1 cellular context compared by ENCODE assay signal in the genomic region with DNA sequence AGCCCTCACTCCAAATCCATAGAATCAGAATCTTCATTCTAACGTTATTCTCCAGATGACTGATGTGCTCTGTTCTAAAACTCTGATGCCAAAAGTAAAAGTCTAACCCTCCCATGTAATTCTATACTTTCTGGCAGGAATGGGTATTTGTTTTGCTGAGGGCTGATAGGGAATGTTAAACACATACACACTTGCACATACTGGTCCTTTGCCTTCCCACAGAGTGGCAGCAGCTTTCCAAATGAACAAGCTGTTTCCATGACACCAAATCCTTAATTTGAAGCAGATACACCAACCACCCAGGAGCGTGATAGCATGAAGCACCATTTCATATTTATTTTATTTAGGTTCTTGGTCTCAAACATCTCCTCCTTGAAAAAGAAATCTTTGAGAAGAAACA.
TF ChIP-seq lines count a peak whose summit lies in the region.

No MANE protein-coding gene starts in this region.

TF ChIP-seq in WTC11, 78 proteins besides CTCF, POLR2A, EP300 and RAD21 (continued from another document):
- TF ChIP-seq, protein P1, sequence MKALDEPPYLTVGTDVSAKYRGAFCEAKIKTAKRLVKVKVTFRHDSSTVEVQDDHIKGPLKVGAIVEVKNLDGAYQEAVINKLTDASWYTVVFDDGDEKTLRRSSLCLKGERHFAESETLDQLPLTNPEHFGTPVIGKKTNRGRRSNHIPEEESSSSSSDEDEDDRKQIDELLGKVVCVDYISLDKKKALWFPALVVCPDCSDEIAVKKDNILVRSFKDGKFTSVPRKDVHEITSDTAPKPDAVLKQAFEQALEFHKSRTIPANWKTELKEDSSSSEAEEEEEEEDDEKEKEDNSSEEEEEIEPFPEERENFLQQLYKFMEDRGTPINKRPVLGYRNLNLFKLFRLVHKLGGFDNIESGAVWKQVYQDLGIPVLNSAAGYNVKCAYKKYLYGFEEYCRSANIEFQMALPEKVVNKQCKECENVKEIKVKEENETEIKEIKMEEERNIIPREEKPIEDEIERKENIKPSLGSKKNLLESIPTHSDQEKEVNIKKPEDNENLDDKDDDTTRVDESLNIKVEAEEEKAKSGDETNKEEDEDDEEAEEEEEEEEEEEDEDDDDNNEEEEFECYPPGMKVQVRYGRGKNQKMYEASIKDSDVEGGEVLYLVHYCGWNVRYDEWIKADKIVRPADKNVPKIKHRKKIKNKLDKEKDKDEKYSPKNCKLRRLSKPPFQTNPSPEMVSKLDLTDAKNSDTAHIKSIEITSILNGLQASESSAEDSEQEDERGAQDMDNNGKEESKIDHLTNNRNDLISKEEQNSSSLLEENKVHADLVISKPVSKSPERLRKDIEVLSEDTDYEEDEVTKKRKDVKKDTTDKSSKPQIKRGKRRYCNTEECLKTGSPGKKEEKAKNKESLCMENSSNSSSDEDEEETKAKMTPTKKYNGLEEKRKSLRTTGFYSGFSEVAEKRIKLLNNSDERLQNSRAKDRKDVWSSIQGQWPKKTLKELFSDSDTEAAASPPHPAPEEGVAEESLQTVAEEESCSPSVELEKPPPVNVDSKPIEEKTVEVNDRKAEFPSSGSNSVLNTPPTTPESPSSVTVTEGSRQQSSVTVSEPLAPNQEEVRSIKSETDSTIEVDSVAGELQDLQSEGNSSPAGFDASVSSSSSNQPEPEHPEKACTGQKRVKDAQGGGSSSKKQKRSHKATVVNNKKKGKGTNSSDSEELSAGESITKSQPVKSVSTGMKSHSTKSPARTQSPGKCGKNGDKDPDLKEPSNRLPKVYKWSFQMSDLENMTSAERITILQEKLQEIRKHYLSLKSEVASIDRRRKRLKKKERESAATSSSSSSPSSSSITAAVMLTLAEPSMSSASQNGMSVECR (CRISPR knock-in tag; IDR thresholded peaks at IDR 0.05; ENCODE audit: borderline replicate concordance) = no peak
- no peak for TF ChIP-seq RELA (CRISPR knock-in tag; IDR thresholded peaks at IDR 0.05; ENCODE audit: borderline replicate concordance)
- TF ChIP-seq, protein P2, sequence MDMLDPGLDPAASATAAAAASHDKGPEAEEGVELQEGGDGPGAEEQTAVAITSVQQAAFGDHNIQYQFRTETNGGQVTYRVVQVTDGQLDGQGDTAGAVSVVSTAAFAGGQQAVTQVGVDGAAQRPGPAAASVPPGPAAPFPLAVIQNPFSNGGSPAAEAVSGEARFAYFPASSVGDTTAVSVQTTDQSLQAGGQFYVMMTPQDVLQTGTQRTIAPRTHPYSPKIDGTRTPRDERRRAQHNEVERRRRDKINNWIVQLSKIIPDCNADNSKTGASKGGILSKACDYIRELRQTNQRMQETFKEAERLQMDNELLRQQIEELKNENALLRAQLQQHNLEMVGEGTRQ (CRISPR knock-in tag; IDR thresholded peaks at IDR 0.05) = no peak
- no peak for TF ChIP-seq TCF7 (CRISPR knock-in tag; IDR thresholded peaks at IDR 0.05; ENCODE audit: low read depth)
- TF ChIP-seq ZNF263 (CRISPR knock-in tag; IDR thresholded peaks at IDR 0.05; ENCODE audit: low read depth) = no peak
- no peak for TF ChIP-seq PRRX2 (CRISPR knock-in tag; IDR thresholded peaks at IDR 0.05)
- TF ChIP-seq, protein P3, sequence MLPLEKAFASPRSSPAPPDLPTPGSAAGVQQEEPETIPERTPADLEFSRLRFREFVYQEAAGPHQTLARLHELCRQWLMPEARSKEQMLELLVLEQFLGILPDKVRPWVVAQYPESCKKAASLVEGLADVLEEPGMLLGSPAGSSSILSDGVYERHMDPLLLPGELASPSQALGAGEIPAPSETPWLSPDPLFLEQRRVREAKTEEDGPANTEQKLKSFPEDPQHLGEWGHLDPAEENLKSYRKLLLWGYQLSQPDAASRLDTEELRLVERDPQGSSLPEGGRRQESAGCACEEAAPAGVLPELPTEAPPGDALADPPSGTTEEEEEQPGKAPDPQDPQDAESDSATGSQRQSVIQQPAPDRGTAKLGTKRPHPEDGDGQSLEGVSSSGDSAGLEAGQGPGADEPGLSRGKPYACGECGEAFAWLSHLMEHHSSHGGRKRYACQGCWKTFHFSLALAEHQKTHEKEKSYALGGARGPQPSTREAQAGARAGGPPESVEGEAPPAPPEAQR (CRISPR knock-in tag; IDR thresholded peaks at IDR 0.05) = no peak
- TF ChIP-seq, protein P4, sequence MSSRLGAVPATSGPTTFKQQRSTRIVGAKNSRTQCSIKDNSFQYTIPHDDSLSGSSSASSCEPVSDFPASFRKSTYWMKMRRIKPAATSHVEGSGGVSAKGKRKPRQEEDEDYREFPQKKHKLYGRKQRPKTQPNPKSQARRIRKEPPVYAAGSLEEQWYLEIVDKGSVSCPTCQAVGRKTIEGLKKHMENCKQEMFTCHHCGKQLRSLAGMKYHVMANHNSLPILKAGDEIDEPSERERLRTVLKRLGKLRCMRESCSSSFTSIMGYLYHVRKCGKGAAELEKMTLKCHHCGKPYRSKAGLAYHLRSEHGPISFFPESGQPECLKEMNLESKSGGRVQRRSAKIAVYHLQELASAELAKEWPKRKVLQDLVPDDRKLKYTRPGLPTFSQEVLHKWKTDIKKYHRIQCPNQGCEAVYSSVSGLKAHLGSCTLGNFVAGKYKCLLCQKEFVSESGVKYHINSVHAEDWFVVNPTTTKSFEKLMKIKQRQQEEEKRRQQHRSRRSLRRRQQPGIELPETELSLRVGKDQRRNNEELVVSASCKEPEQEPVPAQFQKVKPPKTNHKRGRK (CRISPR knock-in tag; IDR thresholded peaks at IDR 0.05; ENCODE audit: borderline replicate concordance) = no peak
- TF ChIP-seq, protein P5, sequence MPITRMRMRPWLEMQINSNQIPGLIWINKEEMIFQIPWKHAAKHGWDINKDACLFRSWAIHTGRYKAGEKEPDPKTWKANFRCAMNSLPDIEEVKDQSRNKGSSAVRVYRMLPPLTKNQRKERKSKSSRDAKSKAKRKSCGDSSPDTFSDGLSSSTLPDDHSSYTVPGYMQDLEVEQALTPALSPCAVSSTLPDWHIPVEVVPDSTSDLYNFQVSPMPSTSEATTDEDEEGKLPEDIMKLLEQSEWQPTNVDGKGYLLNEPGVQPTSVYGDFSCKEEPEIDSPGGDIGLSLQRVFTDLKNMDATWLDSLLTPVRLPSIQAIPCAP (CRISPR knock-in tag; IDR thresholded peaks at IDR 0.05) = no peak
- TF ChIP-seq FOXP1 (CRISPR knock-in tag; IDR thresholded peaks at IDR 0.05; ENCODE audit: borderline replicate concordance) = no peak
